In the genomic region with DNA sequence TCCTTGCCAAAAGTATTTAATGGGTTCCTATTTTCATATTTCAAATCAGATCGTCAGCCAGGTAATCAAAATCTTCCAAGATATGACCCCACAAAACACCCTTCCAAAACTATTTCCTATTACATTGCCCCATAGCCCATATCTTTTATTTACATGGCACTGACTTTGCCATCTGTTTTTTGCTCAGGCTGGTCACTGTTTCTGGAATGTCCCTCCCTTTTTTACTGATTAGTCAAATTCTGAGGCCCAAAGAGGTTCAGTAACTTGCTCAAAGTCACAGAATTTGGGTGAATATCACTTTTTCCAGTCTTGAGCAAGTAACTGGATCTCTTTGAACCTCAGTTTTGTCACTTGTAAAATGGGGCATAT, we compare ENCODE assay signal across 32 cellular contexts. TPM values are rescaled to one million over a fixed set of nuclear protein-coding genes. Genes with fewer than 3 reads are reported as not detected.
"Had no signal": no experiment of that assay in that cellular context is flagged by ENCODE, and none has a peak within 500 bp of the region (broad histone marks: within the 10 kb centered on the region; RNA-seq: fewer than 3 reads in every experiment).

No MANE protein-coding gene starts in this region.

- H3K4me1 Mint-ChIP-seq: activated CD4-positive, alpha-beta memory T cell treated with anti-CD3 and anti-CD28 coated beads, Interleukin-2, amount 10 ng/mL, durations not matched to agents 7 days and 5 days; activated CD4-positive, alpha-beta T cell treated with anti-CD3 and anti-CD28 coated beads, Interleukin-2, amount 10 ng/mL, durations not matched to agents 7 days and 5 days; activated naive CD4-positive, alpha-beta T cell treated with anti-CD3 and anti-CD28 coated beads, Interleukin-2, amount 10 ng/mL, durations not matched to agents 7 days and 5 days; activated naive CD8-positive, alpha-beta T cell treated with anti-CD3 and anti-CD28 coated beads, Interleukin-2, amount 10 ng/mL, durations not matched to agents 7 days and 5 days; brain; endodermal cell; WTC11 had no signal

- H3K9me3 Mint-ChIP-seq: endodermal cell had no signal

- ATAC-seq: activated naive CD4-positive, alpha-beta T cell treated with anti-CD3 and anti-CD28 coated beads, Interleukin-2, amount 50 U/mL, for 72 hours; activated T-cell treated with anti-CD3 and anti-CD28 coated beads, Interleukin-2, amount 50 U/mL, for 72 hours; esophagus mucosa; gastroesophageal sphincter; heart right ventricle; WTC11 had no signal

- H3K9me3 ChIP-seq: ascending aorta, breast epithelium, gastroesophageal sphincter had no signal

- H3K27ac Mint-ChIP-seq: activated CD4-positive, alpha-beta memory T cell treated with anti-CD3 and anti-CD28 coated beads, Interleukin-2, amount 10 ng/mL, durations not matched to agents 7 days and 5 days; activated CD4-positive, alpha-beta T cell treated with anti-CD3 and anti-CD28 coated beads, Interleukin-2, amount 10 ng/mL, durations not matched to agents 7 days and 5 days; activated naive CD4-positive, alpha-beta T cell treated with anti-CD3 and anti-CD28 coated beads, Interleukin-2, amount 10 ng/mL, durations not matched to agents 7 days and 5 days; activated naive CD4-positive, alpha-beta T cell treated with anti-CD3 and anti-CD28 coated beads, Interleukin-2, amount 50 U/mL, for 72 hours; activated naive CD8-positive, alpha-beta T cell treated with anti-CD3 and anti-CD28 coated beads, Interleukin-2, amount 10 ng/mL, durations not matched to agents 7 days and 5 days; activated T-cell treated with anti-CD3 and anti-CD28 coated beads, Interleukin-2, amount 50 U/mL, for 24 hours; activated T-cell treated with anti-CD3 and anti-CD28 coated beads, Interleukin-2, amount 50 U/mL, for 72 hours; brain; dendritic cell treated with granulocyte-macrophage colony-stimulating factor and Interleukin-4, amounts not matched to agents 40 ng/mL and 50 ng/mL, for 4 days; endodermal cell; WTC11 had no signal

- H3K36me3 Mint-ChIP-seq: activated naive CD4-positive, alpha-beta T cell treated with anti-CD3 and anti-CD28 coated beads, Interleukin-2, amount 10 ng/mL, durations not matched to agents 7 days and 5 days; activated naive CD8-positive, alpha-beta T cell treated with anti-CD3 and anti-CD28 coated beads, Interleukin-2, amount 10 ng/mL, durations not matched to agents 7 days and 5 days; brain; WTC11 had no signal

- H3K4me3 Mint-ChIP-seq: activated CD4-positive, alpha-beta memory T cell treated with anti-CD3 and anti-CD28 coated beads, Interleukin-2, amount 10 ng/mL, durations not matched to agents 7 days and 5 days; activated CD4-positive, alpha-beta T cell treated with anti-CD3 and anti-CD28 coated beads, Interleukin-2, amount 10 ng/mL, durations not matched to agents 7 days and 5 days; activated naive CD4-positive, alpha-beta T cell treated with anti-CD3 and anti-CD28 coated beads, Interleukin-2, amount 10 ng/mL, durations not matched to agents 7 days and 5 days; activated naive CD8-positive, alpha-beta T cell treated with anti-CD3 and anti-CD28 coated beads, Interleukin-2, amount 10 ng/mL, durations not matched to agents 7 days and 5 days; activated T-cell treated with anti-CD3 and anti-CD28 coated beads, Interleukin-2, amount 50 U/mL, for 24 hours; activated T-cell treated with anti-CD3 and anti-CD28 coated beads, Interleukin-2, amount 50 U/mL, for 72 hours; brain; dendritic cell treated with granulocyte-macrophage colony-stimulating factor and Interleukin-4, amounts not matched to agents 40 ng/mL and 50 ng/mL, for 4 days; endodermal cell; WTC11 had no signal

- H3K4me1 ChIP-seq: ascending aorta, breast epithelium, gastroesophageal sphincter, heart right ventricle had no signal

- H3K4me3 ChIP-seq: ascending aorta, breast epithelium, cardiac muscle cell, coronary artery, dorsolateral prefrontal cortex, gastroesophageal sphincter, heart right ventricle had no signal

- H3K36me3 ChIP-seq: ascending aorta, breast epithelium, cardiac muscle cell, gastroesophageal sphincter, heart right ventricle had no signal

- DNase-seq: activated CD4-positive, alpha-beta memory T cell treated with anti-CD3 and anti-CD28 coated beads, Interleukin-2, amount 10 ng/mL, durations not matched to agents 7 days and 5 days; activated CD4-positive, alpha-beta T cell treated with anti-CD3 and anti-CD28 coated beads for 1 hour; activated CD4-positive, alpha-beta T cell treated with anti-CD3 and anti-CD28 coated beads for 4 hours; activated CD4-positive, alpha-beta T cell treated with anti-CD3 and anti-CD28 coated beads, Interleukin-2, amount 10 ng/mL, durations not matched to agents 7 days and 5 days; activated CD4-positive, alpha-beta T cell treated with anti-CD3 and anti-CD28 coated beads, Interleukin-2, amount 50 U/mL, for 4 hours; activated CD8-positive, alpha-beta memory T cell treated with anti-CD3 and anti-CD28 coated beads, Interleukin-2, amount 50 U/mL, for 48 hours; activated gamma-delta T cell; activated naive CD4-positive, alpha-beta T cell; activated naive CD4-positive, alpha-beta T cell treated with anti-CD3 and anti-CD28 coated beads, Interleukin-2, amount 10 ng/mL, durations not matched to agents 7 days and 5 days; activated naive CD8-positive, alpha-beta T cell treated with anti-CD3 and anti-CD28 coated beads, Interleukin-2, amount 10 ng/mL, durations not matched to agents 7 days and 5 days; activated T-cell treated with anti-CD3 and anti-CD28 coated beads for 4 hours; activated T-cell treated with anti-CD3 and anti-CD28 coated beads, Interleukin-2, amount 50 U/mL, for 24 hours; activated T-cell treated with anti-CD3 and anti-CD28 coated beads, Interleukin-2, amount 50 U/mL, for 72 hours; central memory CD4-positive, alpha-beta T cell; cerebellar nuclear complex; dorsolateral prefrontal cortex; effector memory CD4-positive, alpha-beta T cell; endodermal cell; foreskin melanocyte; heart right ventricle; T-helper 2 cell had no signal

- H3K27me3 ChIP-seq: ascending aorta, breast epithelium, cardiac muscle cell, dorsolateral prefrontal cortex, gastroesophageal sphincter, heart right ventricle had no signal

- H3K27ac ChIP-seq: ascending aorta, breast epithelium, cardiac muscle cell, coronary artery, dorsolateral prefrontal cortex, gastroesophageal sphincter, heart right ventricle, VCaP had no signal

RNA-seq across cellular contexts. Expression of gene NHLRC1, which starts 40.8 kb away (rescaled TPM):
- total RNA-seq: activated naive CD4-positive, alpha-beta T cell treated with anti-CD3 and anti-CD28 coated beads, Interleukin-2, amount 50 U/mL, for 72 hours had no signal
